2 cellular contexts compared by ENCODE assay signal in genomic region chr14:102430212-102430908, GRCh38.
TF ChIP-seq lines count a peak whose summit lies in the region.

No MANE protein-coding gene starts in this region.

TF ChIP-seq in GM23338, 12 proteins besides CTCF, POLR2A, EP300 and RAD21:
- TF ChIP-seq ZNF331 (CRISPR knock-in tag; IDR thresholded peaks at IDR 0.05; ENCODE audit: low read depth) (no peak), ZNF462 (CRISPR knock-in tag; IDR thresholded peaks at IDR 0.05) (no peak), CREB1 (CRISPR knock-in tag; IDR thresholded peaks at IDR 0.05; ENCODE audit: low read depth) (no peak), STAT1 (IDR thresholded peaks at IDR 0.05; ENCODE audit: unreplicated experiment) (no peak), EZH2 (IDR thresholded peaks at IDR 0.05; ENCODE audit: low read depth, unreplicated experiment) (no peak), JUNB (IDR thresholded peaks at IDR 0.05; ENCODE audit: unreplicated experiment) (no peak), NANOG (IDR thresholded peaks at IDR 0.05; ENCODE audit: borderline replicate concordance) (no peak)

TF ChIP-seq in H1, 55 proteins besides CTCF, POLR2A, EP300 and RAD21:
- TF ChIP-seq SUZ12 (IDR thresholded peaks at IDR 0.05; ENCODE audit: low read length) (no peak), MAX (IDR thresholded peaks at IDR 0.05) (no peak), NRF1 (IDR thresholded peaks at IDR 0.05; ENCODE audit: low read depth, low read length) (no peak), NANOG (IDR thresholded peaks at IDR 0.05; ENCODE audit: insufficient read depth, low read depth, low read length, poor library complexity, severe bottlenecking) (no peak), TAF7 (optimal IDR thresholded peaks at IDR 0.05; ENCODE audit: borderline replicate concordance, low read depth, low read length) (no peak), BRCA1 (IDR thresholded peaks at IDR 0.05; ENCODE audit: low read depth, low read length) (no peak)
TF ChIP-seq in H1: peak in this region for 0.
